ENCODE assay signal across 1 cellular context in genomic region chr15:40293905-40294895, GRCh38.
TF ChIP-seq lines count a peak whose summit lies in the region.

No MANE protein-coding gene starts in this region.

TF ChIP-seq in neural cell, 6 proteins besides CTCF, POLR2A, EP300 and RAD21:
- TF ChIP-seq POLR2AphosphoS5 (IDR thresholded peaks at IDR 0.05) (peak; percentile 37), SMC3 (conservative IDR thresholded peaks at IDR 0.05; ENCODE audit: poor library complexity) (peak; percentile 30), TAF1 (IDR thresholded peaks at IDR 0.05; ENCODE audit: low read depth) (no peak), EZH2 (IDR thresholded peaks at IDR 0.05; ENCODE audit: borderline replicate concordance, insufficient read depth, low read length, poor library complexity, severe bottlenecking) (no peak), REST (IDR thresholded peaks at IDR 0.05; ENCODE audit: borderline replicate concordance) (peak; percentile 61), MXI1 (conservative IDR thresholded peaks at IDR 0.05; ENCODE audit: poor library complexity, severe bottlenecking) (peak; percentile 37)
TF ChIP-seq in neural cell: peak in this region for 4.
